12 cellular contexts compared by ENCODE assay signal in the genomic region with DNA sequence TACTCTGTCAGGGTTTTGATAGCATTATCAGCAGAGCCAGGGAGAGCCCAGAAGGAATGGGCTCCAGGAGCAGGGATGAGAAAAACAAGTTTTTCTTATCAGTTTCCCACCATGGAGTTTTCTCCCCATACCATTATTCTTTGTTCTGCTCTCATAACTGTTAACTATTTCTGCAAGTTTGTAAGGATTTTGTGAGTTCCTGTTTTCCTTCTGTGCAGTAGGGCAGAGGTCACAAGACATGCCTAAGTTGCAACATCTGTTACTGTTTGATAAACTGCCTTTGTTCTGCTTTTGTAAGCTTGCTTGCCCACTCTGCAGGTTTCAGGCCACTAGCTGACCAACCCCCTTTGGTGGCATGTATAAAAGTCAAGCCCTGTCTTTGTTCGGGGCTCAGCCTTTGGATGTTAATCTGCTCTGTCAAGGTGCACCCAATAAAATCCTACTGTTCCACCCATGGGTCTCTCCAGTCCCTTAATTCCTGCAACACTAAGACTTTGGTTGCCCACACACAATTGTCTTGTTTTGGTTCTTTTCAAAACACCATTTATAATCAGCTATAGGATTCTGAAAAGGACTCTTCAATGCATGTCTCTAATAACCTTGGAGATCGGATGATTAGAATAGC.
"Had no signal": no experiment of that assay in that cellular context is flagged by ENCODE, and none has a peak within 500 bp of the region (broad histone marks: within the 10 kb centered on the region; RNA-seq: fewer than 3 reads in every experiment).

No MANE protein-coding gene starts in this region.

- H3K9me3 ChIP-seq: body of pancreas, colonic mucosa had no signal

- H3K4me3 ChIP-seq: body of pancreas, colonic mucosa, left ventricle myocardium inferior, tibial artery had no signal

- H3K4me1 ChIP-seq: body of pancreas, colonic mucosa, left ventricle myocardium inferior, tibial artery had no signal

- H3K36me3 ChIP-seq: colonic mucosa, left ventricle myocardium inferior, tibial artery had no signal

- H3K27ac ChIP-seq: body of pancreas, colonic mucosa, left ventricle myocardium inferior, tibial artery had no signal

- DNase-seq: activated CD4-positive, alpha-beta T cell treated with anti-CD3 and anti-CD28 coated beads, Interleukin-2, amount 50 U/mL, for 1 hour; activated naive CD8-positive, alpha-beta T cell treated with anti-CD3 and anti-CD28 coated beads for 36 hours; amygdala; body of pancreas; caudate nucleus; colonic mucosa; foreskin fibroblast; hippocampal formation; left ventricle myocardium inferior; nucleus accumbens; posterior cingulate gyrus; tibial artery had no signal
